1 cellular context compared by ENCODE assay signal in the genomic region with DNA sequence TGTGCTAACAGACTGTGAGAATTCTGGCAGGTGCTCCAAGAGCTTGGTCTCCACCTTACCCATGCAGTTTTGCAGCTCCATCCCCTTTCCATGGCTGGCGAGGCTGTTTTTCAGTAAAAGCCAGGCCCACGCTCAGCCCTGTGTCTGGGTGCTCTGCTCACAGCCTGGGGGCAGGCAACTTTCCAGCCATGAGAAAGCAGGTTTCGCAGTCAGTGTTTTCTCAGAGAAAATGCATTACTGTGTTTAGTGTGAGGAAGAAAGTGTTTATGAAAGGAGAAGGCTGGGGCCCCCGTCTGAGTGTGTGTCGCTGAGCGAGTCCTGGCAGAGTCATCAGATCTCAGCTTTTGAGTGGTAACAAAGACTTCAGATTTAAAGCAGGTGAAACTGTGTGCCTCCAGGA.
TF ChIP-seq lines count a peak whose summit lies in the region.

No MANE protein-coding gene starts in this region.

TF ChIP-seq in SK-N-SH, 30 proteins besides CTCF, POLR2A, EP300 and RAD21 (continued from another document):
- TF ChIP-seq, protein P1, sequence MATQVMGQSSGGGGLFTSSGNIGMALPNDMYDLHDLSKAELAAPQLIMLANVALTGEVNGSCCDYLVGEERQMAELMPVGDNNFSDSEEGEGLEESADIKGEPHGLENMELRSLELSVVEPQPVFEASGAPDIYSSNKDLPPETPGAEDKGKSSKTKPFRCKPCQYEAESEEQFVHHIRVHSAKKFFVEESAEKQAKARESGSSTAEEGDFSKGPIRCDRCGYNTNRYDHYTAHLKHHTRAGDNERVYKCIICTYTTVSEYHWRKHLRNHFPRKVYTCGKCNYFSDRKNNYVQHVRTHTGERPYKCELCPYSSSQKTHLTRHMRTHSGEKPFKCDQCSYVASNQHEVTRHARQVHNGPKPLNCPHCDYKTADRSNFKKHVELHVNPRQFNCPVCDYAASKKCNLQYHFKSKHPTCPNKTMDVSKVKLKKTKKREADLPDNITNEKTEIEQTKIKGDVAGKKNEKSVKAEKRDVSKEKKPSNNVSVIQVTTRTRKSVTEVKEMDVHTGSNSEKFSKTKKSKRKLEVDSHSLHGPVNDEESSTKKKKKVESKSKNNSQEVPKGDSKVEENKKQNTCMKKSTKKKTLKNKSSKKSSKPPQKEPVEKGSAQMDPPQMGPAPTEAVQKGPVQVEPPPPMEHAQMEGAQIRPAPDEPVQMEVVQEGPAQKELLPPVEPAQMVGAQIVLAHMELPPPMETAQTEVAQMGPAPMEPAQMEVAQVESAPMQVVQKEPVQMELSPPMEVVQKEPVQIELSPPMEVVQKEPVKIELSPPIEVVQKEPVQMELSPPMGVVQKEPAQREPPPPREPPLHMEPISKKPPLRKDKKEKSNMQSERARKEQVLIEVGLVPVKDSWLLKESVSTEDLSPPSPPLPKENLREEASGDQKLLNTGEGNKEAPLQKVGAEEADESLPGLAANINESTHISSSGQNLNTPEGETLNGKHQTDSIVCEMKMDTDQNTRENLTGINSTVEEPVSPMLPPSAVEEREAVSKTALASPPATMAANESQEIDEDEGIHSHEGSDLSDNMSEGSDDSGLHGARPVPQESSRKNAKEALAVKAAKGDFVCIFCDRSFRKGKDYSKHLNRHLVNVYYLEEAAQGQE (IDR thresholded peaks at IDR 0.05; ENCODE audit: low read depth, low read length) = no peak
- no peak for TF ChIP-seq CHD2 (IDR thresholded peaks at IDR 0.05; ENCODE audit: low read length, partially characterized antibody)
- TF ChIP-seq, protein P2, sequence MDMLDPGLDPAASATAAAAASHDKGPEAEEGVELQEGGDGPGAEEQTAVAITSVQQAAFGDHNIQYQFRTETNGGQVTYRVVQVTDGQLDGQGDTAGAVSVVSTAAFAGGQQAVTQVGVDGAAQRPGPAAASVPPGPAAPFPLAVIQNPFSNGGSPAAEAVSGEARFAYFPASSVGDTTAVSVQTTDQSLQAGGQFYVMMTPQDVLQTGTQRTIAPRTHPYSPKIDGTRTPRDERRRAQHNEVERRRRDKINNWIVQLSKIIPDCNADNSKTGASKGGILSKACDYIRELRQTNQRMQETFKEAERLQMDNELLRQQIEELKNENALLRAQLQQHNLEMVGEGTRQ (IDR thresholded peaks at IDR 0.05; ENCODE audit: borderline replicate concordance, low read depth, low read length) = no peak
- TF ChIP-seq RCOR1 (IDR thresholded peaks at IDR 0.05; ENCODE audit: low read length) = no peak
- no peak for TF ChIP-seq FOXM1 (IDR thresholded peaks at IDR 0.05; ENCODE audit: low read depth)
- TF ChIP-seq, protein P3, sequence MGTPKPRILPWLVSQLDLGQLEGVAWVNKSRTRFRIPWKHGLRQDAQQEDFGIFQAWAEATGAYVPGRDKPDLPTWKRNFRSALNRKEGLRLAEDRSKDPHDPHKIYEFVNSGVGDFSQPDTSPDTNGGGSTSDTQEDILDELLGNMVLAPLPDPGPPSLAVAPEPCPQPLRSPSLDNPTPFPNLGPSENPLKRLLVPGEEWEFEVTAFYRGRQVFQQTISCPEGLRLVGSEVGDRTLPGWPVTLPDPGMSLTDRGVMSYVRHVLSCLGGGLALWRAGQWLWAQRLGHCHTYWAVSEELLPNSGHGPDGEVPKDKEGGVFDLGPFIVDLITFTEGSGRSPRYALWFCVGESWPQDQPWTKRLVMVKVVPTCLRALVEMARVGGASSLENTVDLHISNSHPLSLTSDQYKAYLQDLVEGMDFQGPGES (IDR thresholded peaks at IDR 0.05; ENCODE audit: low read depth, low read length) = no peak
- no peak for TF ChIP-seq ELF1 (IDR thresholded peaks at IDR 0.05)
- TF ChIP-seq YY1 (IDR thresholded peaks at IDR 0.05; ENCODE audit: low read depth) = no peak
- TF ChIP-seq TAF1 (IDR thresholded peaks at IDR 0.05; ENCODE audit: borderline replicate concordance, low read depth, low read length) = no peak
- TF ChIP-seq GABPA (IDR thresholded peaks at IDR 0.05; ENCODE audit: low read depth) = no peak
- TF ChIP-seq RFX5 (IDR thresholded peaks at IDR 0.05; ENCODE audit: low read length) = no peak
- no peak for TF ChIP-seq MXI1 (IDR thresholded peaks at IDR 0.05; ENCODE audit: low read depth, low read length)
- TF ChIP-seq NFIC (IDR thresholded peaks at IDR 0.05; ENCODE audit: borderline replicate concordance) = no peak
- no peak for TF ChIP-seq GATA2 (CRISPR knock-in tag; IDR thresholded peaks at IDR 0.05)
- TF ChIP-seq FOXJ3 (CRISPR knock-in tag; IDR thresholded peaks at IDR 0.05) = no peak
